ENCODE assay signal across 29 cellular contexts in the genomic region with DNA sequence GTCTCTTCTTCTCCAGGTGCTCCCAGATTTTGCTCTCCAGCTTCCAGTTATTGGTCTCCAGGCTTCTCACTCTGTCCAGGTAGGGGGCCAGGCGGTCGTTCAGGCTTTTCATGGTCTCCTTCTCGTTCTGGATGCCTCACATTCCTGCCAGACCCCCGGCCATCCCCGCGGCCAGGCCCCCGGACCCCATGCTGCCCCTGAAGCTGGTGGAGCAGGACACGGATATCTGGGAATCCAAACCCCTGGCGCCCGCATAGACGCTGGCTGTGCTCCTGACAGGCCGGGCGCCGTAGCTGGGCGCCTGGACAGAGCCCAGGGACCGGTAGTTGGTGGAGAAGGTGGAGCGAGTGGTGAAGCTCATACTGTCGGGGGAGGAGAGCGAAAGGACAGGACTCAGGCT.
"Had no signal": no experiment of that assay in that cellular context is flagged by ENCODE, and none has a peak within 500 bp of the region (broad histone marks: within the 10 kb centered on the region; RNA-seq: fewer than 3 reads in every experiment).

No MANE protein-coding gene starts in this region.

- ATAC-seq: activated naive CD4-positive, alpha-beta T cell treated with anti-CD3 and anti-CD28 coated beads, Interleukin-2, amount 50 U/mL, for 72 hours; activated naive CD8-positive, alpha-beta T cell treated with anti-CD3 and anti-CD28 coated beads, Interleukin-2, amount 50 U/mL, for 24 hours; activated T-cell treated with anti-CD3 and anti-CD28 coated beads, Interleukin-2, amount 50 U/mL, for 4 hours; activated T-cell treated with anti-CD3 and anti-CD28 coated beads, Interleukin-2, amount 50 U/mL, for 72 hours; activated T-helper 17 cell treated with anti-CD3 and anti-CD28 coated beads, Interleukin-2, amount 50 U/mL, for 72 hours; body of pancreas had no signal

- DNase-seq: activated effector memory CD4-positive, alpha-beta T cell treated with anti-CD3 and anti-CD28 coated beads, Interleukin-2, amount 50 U/mL, for 16 hours; activated effector memory CD4-positive, alpha-beta T cell treated with Interleukin-2 at 50 U/mL for 16 hours; activated gamma-delta T cell; activated gamma-delta T cell treated with Interleukin-2 at 50 U/mL for 16 hours; activated naive CD4-positive, alpha-beta T cell; activated naive CD4-positive, alpha-beta T cell treated with anti-CD3 and anti-CD28 coated beads for 36 hours; activated naive CD4-positive, alpha-beta T cell treated with anti-CD3 and anti-CD28 coated beads, Interleukin-2, amount 10 ng/mL, durations not matched to agents 7 days and 5 days; activated naive CD4-positive, alpha-beta T cell treated with anti-CD3 and anti-CD28 coated beads, Interleukin-2, amount 50 U/mL, for 16 hours; activated naive CD4-positive, alpha-beta T cell treated with Interleukin-2 at 50 U/mL for 16 hours; activated naive CD8-positive, alpha-beta T cell treated with anti-CD3 and anti-CD28 coated beads for 36 hours; activated naive CD8-positive, alpha-beta T cell treated with anti-CD3 and anti-CD28 coated beads, Interleukin-2, amount 10 ng/mL, durations not matched to agents 7 days and 5 days; activated naive CD8-positive, alpha-beta T cell treated with anti-CD3 and anti-CD28 coated beads, Interleukin-2, amount 50 U/mL, for 24 hours; activated T-cell treated with anti-CD3 and anti-CD28 coated beads, Interleukin-2, amount 50 U/mL, for 1 hour; activated T-cell treated with anti-CD3 and anti-CD28 coated beads, Interleukin-2, amount 50 U/mL, for 24 hours; activated T-cell treated with anti-CD3 and anti-CD28 coated beads, Interleukin-2, amount 50 U/mL, for 4 hours; activated T-cell treated with anti-CD3 and anti-CD28 coated beads, Interleukin-2, amount 50 U/mL, for 48 hours; activated T-cell treated with anti-CD3 and anti-CD28 coated beads, Interleukin-2, amount 50 U/mL, for 72 hours; adrenal gland; amniotic stem cell; amygdala; anterior cingulate cortex; aorta; body of pancreas; brain microvascular endothelial cell; caudate nucleus; central memory CD4-positive, alpha-beta T cell; cerebellar nuclear complex had no signal
